9 cellular contexts compared by ENCODE assay signal in the genomic region with DNA sequence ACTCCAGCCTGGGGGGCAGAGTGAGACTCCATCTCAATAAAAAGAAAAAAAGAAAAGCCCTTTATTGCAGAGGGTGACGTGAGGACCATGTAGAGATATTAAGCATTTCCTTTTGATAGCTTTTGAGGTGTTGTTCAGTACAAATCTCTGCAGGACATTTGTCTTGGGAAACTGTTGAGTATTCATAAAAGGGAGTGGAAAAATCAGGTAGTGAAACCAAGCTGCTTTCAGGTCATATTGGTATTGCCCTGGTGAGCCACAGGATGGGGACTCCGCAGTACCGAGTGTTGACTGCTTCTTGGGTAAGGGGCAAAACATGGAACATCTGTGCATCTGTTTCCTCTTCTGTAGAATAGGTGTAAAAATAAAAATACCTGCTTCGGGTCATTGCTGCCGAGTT.
DNase-seq lines count a peak whose midpoint lies in the region; ATAC-seq lines count a peak whose summit lies in the region.
"Had no signal": no experiment of that assay in that cellular context is flagged by ENCODE, and none has a peak within 500 bp of the region (broad histone marks: within the 10 kb centered on the region; RNA-seq: fewer than 3 reads in every experiment).

No MANE protein-coding gene starts in this region.

- H3K9me3 Mint-ChIP-seq in memory B cell, result no peaks in the 10 kb centered on the region

- no peaks in the 10 kb centered on the region for H3K27me3 Mint-ChIP-seq in memory B cell

- H3K4me1 Mint-ChIP-seq in memory B cell, result peaks cover 62% of the 10 kb centered on the region

- peak; percentile 34 for ATAC-seq in GM18508 (IDR thresholded peaks at IDR 0.05; ENCODE audit: insufficient read depth, unreplicated experiment)
- ATAC-seq in GM21528 (IDR thresholded peaks at IDR 0.05; ENCODE audit: low FRiP score, unreplicated experiment), result peak; percentile 59
- ATAC-seq in HG03432 (IDR thresholded peaks at IDR 0.05; ENCODE audit: unreplicated experiment), result peak; percentile 57
- ATAC-seq in memory B cell (ENCODE audit: low read depth), result peak; percentile 93
- ATAC-seq in HG03439 (IDR thresholded peaks at IDR 0.05; ENCODE audit: unreplicated experiment), result no peak

- peak overlapping the region; percentile 82 for H3K4me3 Mint-ChIP-seq in memory B cell

- DNase-seq in memory B cell (ENCODE audit: low spot score in 2 of 2) (peak; percentile 31 to 50), midbrain (lab: John Stamatoyannopoulos, UW) (no peak), AML-193 (lab: John Stamatoyannopoulos, UW) (no peak)
- DNase-seq in activated naive CD4-positive, alpha-beta T cell treated with Interleukin-2 at 50 U/mL for 16 hours, result no peak
- DNase-seq: SW 1271 had no signal

- H3K27ac Mint-ChIP-seq in memory B cell, result peak overlapping the region; percentile 89

- H3K36me3 Mint-ChIP-seq in memory B cell, result peaks cover 9% of the 10 kb centered on the region

Comparison
In these comparisons a context has a peak if more than half of its experiments do, and no peak if none do; other contexts are left out.
1. DNase-seq: peak in memory B cell (2 of 2); none in midbrain (single experiment), AML-193 (0 of 2) and activated naive CD4-positive, alpha-beta T cell treated with Interleukin-2 at 50 U/mL for 16 hours (single experiment).